17 cellular contexts compared by ENCODE assay signal in the genomic region with DNA sequence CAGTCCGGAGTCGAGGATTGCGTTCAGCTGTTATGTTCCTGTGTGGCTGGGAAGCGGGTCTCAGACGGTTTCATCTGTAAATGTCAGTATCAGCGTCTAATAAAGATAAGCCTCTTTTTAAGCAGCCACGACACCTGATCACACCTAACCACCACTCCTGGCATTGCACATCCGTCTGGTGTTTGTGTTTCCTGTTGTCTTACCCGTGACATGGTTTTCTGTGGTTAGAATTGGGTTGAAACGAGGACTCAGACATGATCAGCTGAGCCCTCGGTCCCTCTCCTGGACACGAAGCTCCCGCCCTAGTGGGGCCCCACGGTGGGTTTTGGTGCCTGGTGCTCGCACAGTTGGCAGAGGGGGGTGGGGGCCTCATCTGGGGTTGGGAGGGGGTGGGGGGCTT. TPM values are rescaled to one million over a fixed set of nuclear protein-coding genes. Genes with fewer than 3 reads are reported as not detected.
DNase-seq lines count a peak whose midpoint lies in the region; ATAC-seq and TF ChIP-seq lines count a peak whose summit lies in the region.
"Had no signal": no experiment of that assay in that cellular context is flagged by ENCODE, and none has a peak within 500 bp of the region (broad histone marks: within the 10 kb centered on the region; RNA-seq: fewer than 3 reads in every experiment).

No MANE protein-coding gene starts in this region.

- H3K36me3 Mint-ChIP-seq in activated naive CD4-positive, alpha-beta T cell treated with anti-CD3 and anti-CD28 coated beads, Interleukin-2, amount 10 ng/mL, durations not matched to agents 7 days and 5 days: no peaks in the 10 kb centered on the region
- no peaks in the 10 kb centered on the region for H3K36me3 Mint-ChIP-seq in progenitor cell of endocrine pancreas (ENCODE audit: insufficient read depth)

- TF ChIP-seq CTCF in esophagus muscularis mucosa (IDR thresholded peaks at IDR 0.05) (no peak), progenitor cell of endocrine pancreas (IDR thresholded peaks at IDR 0.05; ENCODE audit: unreplicated experiment) (no peak)

- H3K27ac Mint-ChIP-seq in activated naive CD4-positive, alpha-beta T cell treated with anti-CD3 and anti-CD28 coated beads, Interleukin-2, amount 10 ng/mL, durations not matched to agents 7 days and 5 days: peak overlapping the region; percentile 73
- no peak overlapping the region for H3K27ac Mint-ChIP-seq in progenitor cell of endocrine pancreas
- H3K27ac Mint-ChIP-seq: stimulated activated naive CD8-positive, alpha-beta T cell treated with anti-CD3 and anti-CD28 coated beads, Interleukin-15, Interleukin-2, amounts not matched to agents 100 ng/mL and 50 ng/mL, for 24 hours had no signal

- no peaks in the 10 kb centered on the region for H3K27me3 Mint-ChIP-seq in activated naive CD4-positive, alpha-beta T cell treated with anti-CD3 and anti-CD28 coated beads, Interleukin-2, amount 10 ng/mL, durations not matched to agents 7 days and 5 days
- no peaks in the 10 kb centered on the region for H3K27me3 Mint-ChIP-seq in progenitor cell of endocrine pancreas
- H3K27me3 Mint-ChIP-seq: stimulated activated naive CD8-positive, alpha-beta T cell treated with anti-CD3 and anti-CD28 coated beads, Interleukin-15, Interleukin-2, amounts not matched to agents 100 ng/mL and 50 ng/mL, for 24 hours had no signal

- peaks cover 18% of the 10 kb centered on the region for H3K4me1 Mint-ChIP-seq in activated naive CD4-positive, alpha-beta T cell treated with anti-CD3 and anti-CD28 coated beads, Interleukin-2, amount 10 ng/mL, durations not matched to agents 7 days and 5 days
- H3K4me1 Mint-ChIP-seq in progenitor cell of endocrine pancreas (ENCODE audit: low read depth): no peaks in the 10 kb centered on the region

- no peaks in the 10 kb centered on the region for H3K9me3 Mint-ChIP-seq in activated naive CD4-positive, alpha-beta T cell treated with anti-CD3 and anti-CD28 coated beads, Interleukin-2, amount 10 ng/mL, durations not matched to agents 7 days and 5 days
- H3K9me3 Mint-ChIP-seq in progenitor cell of endocrine pancreas (ENCODE audit: low read depth): no peaks in the 10 kb centered on the region
- H3K9me3 Mint-ChIP-seq: stimulated activated naive CD8-positive, alpha-beta T cell treated with anti-CD3 and anti-CD28 coated beads, Interleukin-15, Interleukin-2, amounts not matched to agents 100 ng/mL and 50 ng/mL, for 24 hours had no signal

- TF ChIP-seq EP300 in esophagus muscularis mucosa (IDR thresholded peaks at IDR 0.05): no peak

- no peak overlapping the region for H3K27ac ChIP-seq in right cardiac atrium (ENCODE audit: low read length)
- no peak overlapping the region for H3K27ac ChIP-seq in esophagus muscularis mucosa (replicated peaks in 1 of 4)
- H3K27ac ChIP-seq: epithelial cell of prostate had no signal

- CTCF ChIA-PET in activated naive CD4-positive, alpha-beta T cell treated with anti-CD3 and anti-CD28 coated beads, Interleukin-2, amount 10 ng/mL, durations not matched to agents 7 days and 5 days (lab: Charles Lee): no interaction called here

- 78% methylated on average over 15 of the region's 15 CpGs for WGBS in right cardiac atrium
- 91% methylated on average over 15 of the region's 15 CpGs for WGBS in esophagus muscularis mucosa

- no peaks in the 10 kb centered on the region for H3K36me3 ChIP-seq in esophagus muscularis mucosa

- DNase-seq in left cardiac atrium (peak; percentile 14), right cardiac atrium (no peak), T-helper 1 cell (peak in 4 of 5 donors; percentile 50 to 74 (median 52)), esophagus muscularis mucosa (ENCODE audit: extremely low spot score) (no peak), progenitor cell of endocrine pancreas (ENCODE audit: low spot score, unreplicated experiment) (no peak)
- DNase-seq in activated naive CD4-positive, alpha-beta T cell treated with anti-CD3 and anti-CD28 coated beads, Interleukin-2, amount 10 ng/mL, durations not matched to agents 7 days and 5 days: peak; percentile 69
- peak; percentile 9 for DNase-seq in stimulated activated naive CD8-positive, alpha-beta T cell treated with anti-CD3 and anti-CD28 coated beads, Interleukin-15, Interleukin-2, amounts not matched to agents 100 U/mL and 50 U/mL, for 24 hours
- DNase-seq: AML-193, DMS53, mesenchymal stem cell, NCI-H1930, NCI-H524 treated with DMSO at 0.1 percent for 48 hours, nucleus accumbens had no signal

- no peak overlapping the region for H3K4me3 ChIP-seq in right cardiac atrium (ENCODE audit: low read length)
- no peak overlapping the region for H3K4me3 ChIP-seq in esophagus muscularis mucosa

- no peak for TF ChIP-seq POLR2A in esophagus muscularis mucosa (IDR thresholded peaks at IDR 0.05; ENCODE audit: low read depth)

- H3K9me3 ChIP-seq in right cardiac atrium (ENCODE audit: control insufficient read depth, low read length): no peaks in the 10 kb centered on the region
- no peaks in the 10 kb centered on the region for H3K9me3 ChIP-seq in esophagus muscularis mucosa

- ATAC-seq in left cardiac atrium (peak in 1 of 2 donors; percentile 34), right cardiac atrium (no peak), HG03439 (IDR thresholded peaks at IDR 0.05; ENCODE audit: unreplicated experiment) (no peak)
- no peak for ATAC-seq in stimulated activated naive CD8-positive, alpha-beta T cell treated with anti-CD3 and anti-CD28 coated beads, Interleukin-15, Interleukin-2, amounts not matched to agents 100 U/mL and 50 U/mL, for 24 hours
- ATAC-seq: SK-N-SH treated with all-trans-retinoic acid at 6 μM for 48 hours had no signal

- intact Hi-C loops in left cardiac atrium (cut with DNase I): no loop called here
- intact Hi-C loops in right cardiac atrium (cut with DNase I): no loop called here
- intact Hi-C loops in esophagus muscularis mucosa (cut with DNase I): no loop called here

- H3K27me3 ChIP-seq in right cardiac atrium (ENCODE audit: control insufficient read depth, insufficient read depth) (no peaks in the 10 kb centered on the region), esophagus muscularis mucosa (no peaks in the 10 kb centered on the region)

- H3K4me1 ChIP-seq in right cardiac atrium (ENCODE audit: control insufficient read depth, insufficient read depth, low read length) (no peaks in the 10 kb centered on the region), esophagus muscularis mucosa (no peaks in the 10 kb centered on the region)

- no peak overlapping the region for H3K4me3 Mint-ChIP-seq in activated naive CD4-positive, alpha-beta T cell treated with anti-CD3 and anti-CD28 coated beads, Interleukin-2, amount 10 ng/mL, durations not matched to agents 7 days and 5 days
- H3K4me3 Mint-ChIP-seq in progenitor cell of endocrine pancreas (ENCODE audit: low read depth): no peak overlapping the region
- H3K4me3 Mint-ChIP-seq: stimulated activated naive CD8-positive, alpha-beta T cell treated with anti-CD3 and anti-CD28 coated beads, Interleukin-15, Interleukin-2, amounts not matched to agents 100 ng/mL and 50 ng/mL, for 24 hours had no signal

RNA-seq across cellular contexts. Expression of a gene that starts 18.3 kb away (rescaled TPM):
- total RNA-seq in left cardiac atrium: not detected
- total RNA-seq in right cardiac atrium: not detected
- polyA plus RNA-seq in right cardiac atrium: not detected
- 1 to 10 TPM in 2 of 4 donors, under 1 TPM in 1, not detected in 1; 0.83 to 1.7 (median 1.4) TPM for total RNA-seq in esophagus muscularis mucosa
- 0.41 and 0.84 TPM in 2 replicates for total RNA-seq in progenitor cell of endocrine pancreas

RNA-seq across cellular contexts. Expression of a gene that starts 19.6 kb away (rescaled TPM):
- total RNA-seq in left cardiac atrium (not detected), right cardiac atrium (under 1 TPM in 2 of 4 donors, not detected in 2; 0.31 to 0.53 TPM), esophagus muscularis mucosa (under 1 TPM in 1 of 4 donors, not detected in 3; 0.99 TPM), progenitor cell of endocrine pancreas (29.6 and 36.3 TPM in 2 replicates)
- polyA plus RNA-seq in right cardiac atrium: 0.18 TPM

RNA-seq across cellular contexts. Expression of a gene that starts 33.4 kb away (rescaled TPM):
- total RNA-seq in left cardiac atrium (1,000 to 10,000 TPM; 1,319 to 1,367 TPM), right cardiac atrium (1,000 to 10,000 TPM; 1,148 to 1,505 (median 1,262) TPM), esophagus muscularis mucosa (1,000 to 10,000 TPM; 4,039 to 6,804 (median 5,312) TPM), progenitor cell of endocrine pancreas (1,643 and 1,699 TPM in 2 replicates)
- 3,185 TPM for polyA plus RNA-seq in right cardiac atrium

Comparison
In these comparisons a context has a peak if more than half of its experiments do, and no peak if none do; other contexts are left out.
1. DNase-seq: peak in left cardiac atrium (single experiment), T-helper 1 cell (4 of 5), activated naive CD4-positive, alpha-beta T cell treated with anti-CD3 and anti-CD28 coated beads, Interleukin-2, amount 10 ng/mL, durations not matched to agents 7 days and 5 days (single experiment) and stimulated activated naive CD8-positive, alpha-beta T cell treated with anti-CD3 and anti-CD28 coated beads, Interleukin-15, Interleukin-2, amounts not matched to agents 100 U/mL and 50 U/mL, for 24 hours (single experiment); none in right cardiac atrium (0 of 3), esophagus muscularis mucosa (single experiment) and progenitor cell of endocrine pancreas (single experiment).
2. RNA of a gene that starts 19.6 kb away (total RNA-seq): 29.6 to 36.3 TPM in progenitor cell of endocrine pancreas; 0.31 to 0.53 TPM in right cardiac atrium, not detected in left cardiac atrium and 0.99 TPM in esophagus muscularis mucosa; every median in the first group is over 10 times any median in the second.